ENCODE assay signal across 17 cellular contexts in genomic region chr7:30240401-30240800, GRCh38. TPM values are rescaled to one million over a fixed set of nuclear protein-coding genes. Genes with fewer than 3 reads are reported as not detected.
DNase-seq lines count a peak whose midpoint lies in the region; ATAC-seq and TF ChIP-seq lines count a peak whose summit lies in the region.
"Had no signal": no experiment of that assay in that cellular context is flagged by ENCODE, and none has a peak within 500 bp of the region (broad histone marks: within the 10 kb centered on the region; RNA-seq: fewer than 3 reads in every experiment).

No MANE protein-coding gene starts in this region.

- peaks cover 56% of the 10 kb centered on the region for H3K4me1 ChIP-seq in DOHH2 (ENCODE audit: control insufficient read depth, low read length)
- H3K4me1 ChIP-seq in SK-N-SH (ENCODE audit: control insufficient read depth in 1 of 2, insufficient read depth in 2 of 2, low read depth in 1 of 2, low read length in 1 of 2): peaks cover 0 to 5% of the 10 kb centered on the region in 2 experiments; a peak in 2 of 4 replicates
- peaks cover 0 to 3% of the 10 kb centered on the region in 2 donors for H3K4me1 ChIP-seq in ascending aorta
- H3K4me1 ChIP-seq: adrenal gland, BE2C had no signal

- H3K9me2 ChIP-seq in DOHH2 (replicated peaks; ENCODE audit: control insufficient read depth, low read length): no peaks in the 10 kb centered on the region
- H3K9me2 ChIP-seq in SK-N-SH: no peaks in the 10 kb centered on the region

- DNase-seq in KBM-7 (peak; percentile 47), left kidney (ENCODE audit: low read depth, low spot score) (peak; percentile 11), SK-N-SH (no peak), ascending aorta (ENCODE audit: low spot score in 2 of 2) (no peak)
- no peak for DNase-seq in stimulated activated CD4-positive, alpha-beta T cell treated with anti-CD3 and anti-CD28 coated beads, Interleukin-4, amount 100 ng/mL, for 4 hours
- DNase-seq: adrenal gland; BE2C; effector CD8-positive, alpha-beta T cell; GF-D8; NCI-H1930; occipital lobe; PC-3; stimulated activated CD8-positive, alpha-beta memory T cell treated with anti-CD3 and anti-CD28 coated beads, Interleukin-4, amount 100 ng/mL, for 48 hours; T1000 had no signal

- ATAC-seq in HG02981 (IDR thresholded peaks at IDR 0.05; ENCODE audit: unreplicated experiment): no peak
- ATAC-seq: PC-3 had no signal

- in situ Hi-C loops in KBM-7 (cut with MboI; ENCODE audit: low pct_unique_long_range_greater_than_20kb, low sequenced_read_pairs): no loop called here

- H3K9me3 ChIP-seq in DOHH2 (ENCODE audit: control insufficient read depth, insufficient read depth, low read length) (no peaks in the 10 kb centered on the region), SK-N-SH (no peaks in the 10 kb centered on the region; the same call in 1 of the 2 replicates), ascending aorta (no peaks in the 10 kb centered on the region)
- H3K9me3 ChIP-seq: adrenal gland, BE2C had no signal

- H3K79me2 ChIP-seq in DOHH2 (ENCODE audit: control insufficient read depth, low read length) (no peaks in the 10 kb centered on the region), SK-N-SH (ENCODE audit: insufficient read depth) (no peaks in the 10 kb centered on the region)

- H2AFZ ChIP-seq in SK-N-SH (ENCODE audit: low read depth): no peak overlapping the region

- TF ChIP-seq CTCF in DOHH2 (IDR thresholded peaks at IDR 0.05; ENCODE audit: low read depth, low read length, poor library complexity, severe bottlenecking): no peak
- no peak for TF ChIP-seq CTCF in VCaP (conservative IDR thresholded peaks at IDR 0.05)
- no peak for TF ChIP-seq CTCF in SK-N-SH (IDR thresholded peaks at IDR 0.05)
- no peak for TF ChIP-seq CTCF in ascending aorta (IDR thresholded peaks at IDR 0.05)

- no peak for TF ChIP-seq RAD21 in SK-N-SH (IDR thresholded peaks at IDR 0.05; ENCODE audit: low read length)

- no peak overlapping the region for H3K9ac ChIP-seq in SK-N-SH

- POLR2A ChIA-PET in SK-N-SH (lab: Yijun Ruan, JAX): interaction anchor here (1.3 kb wide), 1 partner anchor 10 kb away, joined by 3 read pairs; no protein-coding TSS in a partner anchor

- H3K27me3 ChIP-seq in DOHH2 (ENCODE audit: control insufficient read depth, low read length) (no peaks in the 10 kb centered on the region), SK-N-SH (ENCODE audit: insufficient read depth) (no peaks in the 10 kb centered on the region), ascending aorta (no peaks in the 10 kb centered on the region)
- H3K27me3 ChIP-seq: adrenal gland, BE2C had no signal

- intact Hi-C loops in ascending aorta (cut with DNase I): no loop called here

- no peaks in the 10 kb centered on the region for H4K20me1 ChIP-seq in DOHH2 (ENCODE audit: control insufficient read depth, insufficient read depth, low read depth, low read length)
- no peaks in the 10 kb centered on the region for H4K20me1 ChIP-seq in SK-N-SH (ENCODE audit: insufficient read depth)

- H3K36me3 ChIP-seq in DOHH2 (ENCODE audit: control insufficient read depth, low read length) (no peaks in the 10 kb centered on the region; the same call in 1 of the 2 replicates), SK-N-SH (replicated peaks in 1 of 2; ENCODE audit: control insufficient read depth in 1 of 2, insufficient read depth in 2 of 2, low read length in 1 of 2) (no peaks in the 10 kb centered on the region), ascending aorta (no peaks in the 10 kb centered on the region)
- H3K36me3 ChIP-seq: adrenal gland, BE2C had no signal

- CTCF ChIA-PET in SK-N-SH (lab: Yijun Ruan, JAX): interaction anchor here (0.8 to 1.8 kb wide), 3 partner anchors 14 to 324 kb away, joined by 3 to 4 read pairs (median 3); no protein-coding TSS in a partner anchor

- 72% methylated on average over 2 of the region's 2 CpGs for WGBS in SK-N-SH (ENCODE audit: low lambda C conversion rate)

- H3K4me2 ChIP-seq in DOHH2 (ENCODE audit: low read length) (peak overlapping the region; percentile 29), SK-N-SH (no peak overlapping the region)

- no peak for TF ChIP-seq EP300 in SK-N-SH (IDR thresholded peaks at IDR 0.05; ENCODE audit: borderline replicate concordance in 1 of 2, low read depth in 1 of 2, low read length in 1 of 2)

- peak overlapping the region; percentile 27 for H3K4me3 ChIP-seq in DOHH2 (ENCODE audit: low read length)
- H3K4me3 ChIP-seq in SK-N-SH (ENCODE audit: low read depth in 2 of 2, low read length in 1 of 2): no peak overlapping the region
- H3K4me3 ChIP-seq in ascending aorta: no peak overlapping the region
- H3K4me3 ChIP-seq: adrenal gland had no signal

- H3K27ac ChIP-seq in DOHH2 (ENCODE audit: low read depth, low read length) (peak overlapping the region; percentile 75), VCaP (peak overlapping the region; percentile 52; the same call in 1 of the 2 replicates), SK-N-SH (ENCODE audit: low read depth in 2 of 2, low read length in 1 of 2) (no peak overlapping the region), ascending aorta (no peak overlapping the region)
- H3K27ac ChIP-seq: adrenal gland had no signal

- peaks cover 5% of the 10 kb centered on the region for H3F3A ChIP-seq in DOHH2 (ENCODE audit: control insufficient read depth, insufficient read depth)
- peaks cover 4% of the 10 kb centered on the region for H3F3A ChIP-seq in SK-N-SH (replicated peaks; ENCODE audit: insufficient read depth)

TF ChIP-seq in SK-N-SH, 30 proteins besides CTCF, POLR2A, EP300 and RAD21:
- no peak for TF ChIP-seq RCOR1 (IDR thresholded peaks at IDR 0.05; ENCODE audit: low read length)
- TF ChIP-seq YY1 (IDR thresholded peaks at IDR 0.05; ENCODE audit: low read depth): no peak
- no peak for TF ChIP-seq NFIC (IDR thresholded peaks at IDR 0.05; ENCODE audit: borderline replicate concordance)
- TF ChIP-seq POLR2AphosphoS5 (IDR thresholded peaks at IDR 0.05; ENCODE audit: low read depth, low read length): no peak
- no peak for TF ChIP-seq RXRA (IDR thresholded peaks at IDR 0.05; ENCODE audit: borderline replicate concordance, low read depth)
- no peak for TF ChIP-seq PBX3 (IDR thresholded peaks at IDR 0.05)
- TF ChIP-seq TEAD4 (IDR thresholded peaks at IDR 0.05; ENCODE audit: borderline replicate concordance, insufficient read depth): no peak
- no peak for TF ChIP-seq FOXM1 (IDR thresholded peaks at IDR 0.05; ENCODE audit: low read depth)
- no peak for TF ChIP-seq REST (IDR thresholded peaks at IDR 0.05; ENCODE audit: low read depth, low read length)
- no peak for TF ChIP-seq GATA2 (CRISPR knock-in tag; IDR thresholded peaks at IDR 0.05)
- TF ChIP-seq JUND (IDR thresholded peaks at IDR 0.05): no peak
- TF ChIP-seq MXI1 (IDR thresholded peaks at IDR 0.05; ENCODE audit: low read depth, low read length): no peak
- no peak for TF ChIP-seq ZBTB33 (IDR thresholded peaks at IDR 0.05; ENCODE audit: borderline replicate concordance, low read depth)
- no peak for TF ChIP-seq ELF1 (IDR thresholded peaks at IDR 0.05)
TF ChIP-seq in SK-N-SH: peak in this region for 0.

RNA-seq across cellular contexts. Expression of gene ZNRF2, which starts 44.0 kb away (rescaled TPM):
- polyA plus RNA-seq in SK-N-SH (2012; rRNA removed): 3.8 and 4.0 TPM in 2 replicates
- polyA plus RNA-seq in SK-N-SH (2012; cell fraction: cytosol; rRNA removed): 4.2 and 4.9 TPM in 2 replicates
- polyA plus RNA-seq in SK-N-SH (2012; cell fraction: nucleus; rRNA removed): 2.8 and 3.6 TPM in 2 replicates
- total RNA-seq in ascending aorta: 31.7 TPM

Comparison
In these comparisons a context has a peak if more than half of its experiments do, and no peak if none do; other contexts are left out.
1. H3K27ac ChIP-seq: peak in DOHH2 (single experiment) and VCaP (single experiment); none in SK-N-SH (0 of 2) and ascending aorta (0 of 2).
2. DNase-seq: peak in KBM-7 (single experiment) and left kidney (single experiment); none in SK-N-SH (single experiment), stimulated activated CD4-positive, alpha-beta T cell treated with anti-CD3 and anti-CD28 coated beads, Interleukin-4, amount 100 ng/mL, for 4 hours (0 of 2) and ascending aorta (0 of 2).